16 cellular contexts compared by ENCODE assay signal in genomic region chr20:50585214-50585613, GRCh38.
"Had no signal": no experiment of that assay in that cellular context is flagged by ENCODE, and none has a peak within 500 bp of the region (broad histone marks: within the 10 kb centered on the region; RNA-seq: fewer than 3 reads in every experiment).

No MANE protein-coding gene starts in this region.

- DNase-seq: activated CD4-positive, alpha-beta T cell treated with anti-CD3 and anti-CD28 coated beads, Interleukin-2, amount 50 U/mL, for 1 hour; activated naive CD4-positive, alpha-beta T cell; adrenal gland; dermis blood vessel endothelial cell; effector memory CD4-positive, alpha-beta T cell; heart left ventricle; left ventricle myocardium inferior; mesendoderm; stimulated activated CD8-positive, alpha-beta memory T cell treated with anti-CD3 and anti-CD28 coated beads, Interleukin-4, amount 100 ng/mL, for 48 hours; T1000; transverse colon; uterus had no signal

- H3K4me3 ChIP-seq: adrenal gland, esophagus muscularis mucosa, gastroesophageal sphincter, heart left ventricle, left ventricle myocardium inferior, suprapubic skin, transverse colon, uterus had no signal

- H3K9me3 ChIP-seq: adrenal gland, esophagus muscularis mucosa, gastroesophageal sphincter, heart left ventricle, left ventricle myocardium inferior, suprapubic skin, transverse colon, uterus had no signal

- ATAC-seq: gastroesophageal sphincter; heart left ventricle; naive thymus-derived CD8-positive, alpha-beta T cell had no signal

- H3K27me3 ChIP-seq: adrenal gland, esophagus muscularis mucosa, gastroesophageal sphincter, heart left ventricle, suprapubic skin, transverse colon, uterus had no signal

- H3K36me3 ChIP-seq: uterus had no signal

- H3K4me1 ChIP-seq: adrenal gland, uterus had no signal

- H3K27ac ChIP-seq: adrenal gland, esophagus muscularis mucosa, gastroesophageal sphincter, heart left ventricle, left ventricle myocardium inferior, suprapubic skin, transverse colon, uterus had no signal
